In the genomic region with DNA sequence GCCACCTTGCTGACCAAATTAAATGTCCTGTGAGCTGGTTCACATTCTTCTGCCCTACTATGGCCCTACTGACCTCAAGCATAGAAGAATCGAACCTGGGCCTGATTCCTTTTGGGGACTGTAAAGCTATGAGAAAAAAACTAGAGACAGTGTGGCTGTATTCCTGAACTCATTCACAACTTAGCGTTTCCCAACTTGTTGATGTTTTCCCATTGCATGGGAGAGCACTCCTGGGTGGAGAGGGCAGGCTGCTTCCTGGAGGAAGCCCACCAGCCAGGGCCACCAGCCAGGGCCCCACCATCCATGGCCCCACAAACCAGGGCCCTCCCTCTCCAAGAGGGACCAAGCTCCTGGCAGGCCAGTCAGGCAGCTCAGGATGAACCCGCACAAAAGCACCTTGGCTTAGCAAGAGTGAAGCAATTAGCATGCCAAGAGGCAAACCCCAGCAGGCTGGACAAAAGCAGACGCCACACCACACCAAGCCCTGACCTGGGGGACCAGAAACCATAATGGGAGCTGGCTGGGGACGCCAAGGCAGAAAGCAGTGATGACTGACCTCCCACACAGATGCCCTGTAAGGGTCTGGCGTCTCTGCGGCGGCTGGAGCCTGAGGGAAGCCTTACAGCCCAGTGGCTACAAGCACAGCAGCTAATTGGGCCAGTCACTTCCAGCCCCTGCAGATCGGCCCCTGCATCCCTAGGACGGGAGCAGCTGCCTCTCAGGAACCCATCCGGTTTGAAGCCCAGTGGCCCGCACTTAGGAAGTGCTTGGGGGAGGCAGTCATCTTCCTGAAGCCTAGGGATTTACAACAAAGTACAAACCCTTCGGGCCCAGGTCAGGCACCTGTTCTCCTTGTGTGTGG, we compare ENCODE assay signal across 1 cellular context.
TF ChIP-seq lines count a peak whose summit lies in the region.

No MANE protein-coding gene starts in this region.

TF ChIP-seq in GM12878, 131 proteins besides CTCF, POLR2A, EP300 and RAD21:
- no peak for TF ChIP-seq IKZF1 (conservative IDR thresholded peaks at IDR 0.05)
- TF ChIP-seq, protein P1, sequence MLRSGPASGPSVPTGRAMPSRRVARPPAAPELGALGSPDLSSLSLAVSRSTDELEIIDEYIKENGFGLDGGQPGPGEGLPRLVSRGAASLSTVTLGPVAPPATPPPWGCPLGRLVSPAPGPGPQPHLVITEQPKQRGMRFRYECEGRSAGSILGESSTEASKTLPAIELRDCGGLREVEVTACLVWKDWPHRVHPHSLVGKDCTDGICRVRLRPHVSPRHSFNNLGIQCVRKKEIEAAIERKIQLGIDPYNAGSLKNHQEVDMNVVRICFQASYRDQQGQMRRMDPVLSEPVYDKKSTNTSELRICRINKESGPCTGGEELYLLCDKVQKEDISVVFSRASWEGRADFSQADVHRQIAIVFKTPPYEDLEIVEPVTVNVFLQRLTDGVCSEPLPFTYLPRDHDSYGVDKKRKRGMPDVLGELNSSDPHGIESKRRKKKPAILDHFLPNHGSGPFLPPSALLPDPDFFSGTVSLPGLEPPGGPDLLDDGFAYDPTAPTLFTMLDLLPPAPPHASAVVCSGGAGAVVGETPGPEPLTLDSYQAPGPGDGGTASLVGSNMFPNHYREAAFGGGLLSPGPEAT (IDR thresholded peaks at IDR 0.05; ENCODE audit: low read depth), result no peak
- no peak for TF ChIP-seq NR2C2 (IDR thresholded peaks at IDR 0.05; ENCODE audit: borderline replicate concordance, control insufficient read depth, insufficient read length, low read depth)
- no peak for TF ChIP-seq ZNF217 (IDR thresholded peaks at IDR 0.05)
- no peak for TF ChIP-seq SMC3 (IDR thresholded peaks at IDR 0.05; ENCODE audit: borderline replicate concordance, low read length)
TF ChIP-seq in GM12878: peak in this region for 0.
